1 cellular context compared by ENCODE assay signal in the genomic region with DNA sequence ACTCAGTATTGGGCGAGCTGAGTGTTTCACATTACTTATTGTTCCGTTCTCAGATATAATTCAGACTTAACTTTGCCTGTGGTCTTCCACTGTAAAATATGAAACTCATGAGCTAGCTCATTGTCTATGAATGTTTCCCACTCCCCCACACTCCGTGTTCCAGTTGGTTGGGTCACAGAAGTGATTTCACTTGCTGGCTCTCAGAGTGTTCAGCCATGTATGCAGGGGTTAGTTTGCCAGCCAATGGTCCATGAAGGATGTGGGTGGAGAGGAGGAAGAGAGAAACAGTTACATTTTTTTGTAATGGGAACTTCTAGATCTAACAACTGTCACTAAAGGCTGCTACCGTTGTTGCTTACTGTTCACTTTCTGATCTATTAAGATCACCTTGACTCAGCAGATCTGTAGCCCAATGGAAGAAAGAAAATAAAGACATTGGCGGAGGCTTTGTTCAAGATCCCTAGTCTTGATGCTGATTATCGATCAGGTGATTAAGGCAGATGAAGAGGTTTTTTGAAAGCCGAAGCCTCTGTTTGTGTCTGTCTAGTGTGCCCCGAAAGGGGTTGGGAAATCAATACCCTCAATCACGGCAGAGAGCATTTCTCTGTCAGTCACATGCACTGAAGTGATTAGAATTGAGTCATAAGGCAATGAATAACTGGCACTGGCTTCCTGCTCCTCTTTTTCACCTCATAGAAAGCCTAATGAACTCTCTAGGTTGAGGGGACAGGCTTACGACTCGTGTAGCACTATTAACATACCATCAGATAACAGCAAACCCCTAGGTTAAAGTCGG.
TF ChIP-seq lines count a peak whose summit lies in the region.

No MANE protein-coding gene starts in this region.

TF ChIP-seq in GM12878, 131 proteins besides CTCF, POLR2A, EP300 and RAD21 (continued from another document and continues in another):
- no peak for TF ChIP-seq BCLAF1 (IDR thresholded peaks at IDR 0.05)
- TF ChIP-seq POLR2AphosphoS2 (IDR thresholded peaks at IDR 0.05; ENCODE audit: low read depth, low read length), result no peak
- TF ChIP-seq, protein P1, sequence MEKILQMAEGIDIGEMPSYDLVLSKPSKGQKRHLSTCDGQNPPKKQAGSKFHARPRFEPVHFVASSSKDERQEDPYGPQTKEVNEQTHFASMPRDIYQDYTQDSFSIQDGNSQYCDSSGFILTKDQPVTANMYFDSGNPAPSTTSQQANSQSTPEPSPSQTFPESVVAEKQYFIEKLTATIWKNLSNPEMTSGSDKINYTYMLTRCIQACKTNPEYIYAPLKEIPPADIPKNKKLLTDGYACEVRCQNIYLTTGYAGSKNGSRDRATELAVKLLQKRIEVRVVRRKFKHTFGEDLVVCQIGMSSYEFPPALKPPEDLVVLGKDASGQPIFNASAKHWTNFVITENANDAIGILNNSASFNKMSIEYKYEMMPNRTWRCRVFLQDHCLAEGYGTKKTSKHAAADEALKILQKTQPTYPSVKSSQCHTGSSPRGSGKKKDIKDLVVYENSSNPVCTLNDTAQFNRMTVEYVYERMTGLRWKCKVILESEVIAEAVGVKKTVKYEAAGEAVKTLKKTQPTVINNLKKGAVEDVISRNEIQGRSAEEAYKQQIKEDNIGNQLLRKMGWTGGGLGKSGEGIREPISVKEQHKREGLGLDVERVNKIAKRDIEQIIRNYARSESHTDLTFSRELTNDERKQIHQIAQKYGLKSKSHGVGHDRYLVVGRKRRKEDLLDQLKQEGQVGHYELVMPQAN (conservative IDR thresholded peaks at IDR 0.05), result no peak
- TF ChIP-seq, protein P2, sequence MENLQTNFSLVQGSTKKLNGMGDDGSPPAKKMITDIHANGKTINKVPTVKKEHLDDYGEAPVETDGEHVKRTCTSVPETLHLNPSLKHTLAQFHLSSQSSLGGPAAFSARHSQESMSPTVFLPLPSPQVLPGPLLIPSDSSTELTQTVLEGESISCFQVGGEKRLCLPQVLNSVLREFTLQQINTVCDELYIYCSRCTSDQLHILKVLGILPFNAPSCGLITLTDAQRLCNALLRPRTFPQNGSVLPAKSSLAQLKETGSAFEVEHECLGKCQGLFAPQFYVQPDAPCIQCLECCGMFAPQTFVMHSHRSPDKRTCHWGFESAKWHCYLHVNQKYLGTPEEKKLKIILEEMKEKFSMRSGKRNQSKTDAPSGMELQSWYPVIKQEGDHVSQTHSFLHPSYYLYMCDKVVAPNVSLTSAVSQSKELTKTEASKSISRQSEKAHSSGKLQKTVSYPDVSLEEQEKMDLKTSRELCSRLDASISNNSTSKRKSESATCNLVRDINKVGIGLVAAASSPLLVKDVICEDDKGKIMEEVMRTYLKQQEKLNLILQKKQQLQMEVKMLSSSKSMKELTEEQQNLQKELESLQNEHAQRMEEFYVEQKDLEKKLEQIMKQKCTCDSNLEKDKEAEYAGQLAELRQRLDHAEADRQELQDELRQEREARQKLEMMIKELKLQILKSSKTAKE (IDR thresholded peaks at IDR 0.05; ENCODE audit: low read depth, poor library complexity, severe bottlenecking), result peak; percentile 74
- no peak for TF ChIP-seq SIN3A (IDR thresholded peaks at IDR 0.05; ENCODE audit: low read depth, low read length)
- TF ChIP-seq ZNF24 (IDR thresholded peaks at IDR 0.05), result no peak
- no peak for TF ChIP-seq IRF5 (IDR thresholded peaks at IDR 0.05; ENCODE audit: borderline replicate concordance)
- TF ChIP-seq MAX (IDR thresholded peaks at IDR 0.05; ENCODE audit: low read depth, low read length), result no peak
- TF ChIP-seq ZNF687 (IDR thresholded peaks at IDR 0.05), result no peak
- TF ChIP-seq FOXK2 (IDR thresholded peaks at IDR 0.05), result no peak
- TF ChIP-seq PKNOX1 (IDR thresholded peaks at IDR 0.05), result peak; percentile 80
- peak; percentile 94 for TF ChIP-seq BACH1 (IDR thresholded peaks at IDR 0.05; ENCODE audit: borderline replicate concordance)
- no peak for TF ChIP-seq EZH2 (IDR thresholded peaks at IDR 0.05; ENCODE audit: borderline replicate concordance, control insufficient read depth, low read depth, low read length)
- TF ChIP-seq BCL11A (IDR thresholded peaks at IDR 0.05; ENCODE audit: low read depth, low read length), result peak; percentile 90
- peak; percentile 90 for TF ChIP-seq EED (IDR thresholded peaks at IDR 0.05; ENCODE audit: low read depth)
- peak; percentile 93 for TF ChIP-seq ATF2 (IDR thresholded peaks at IDR 0.05; ENCODE audit: low read length)
- 0 out of 2 replicates have a peak, but pooled peaks have one; percentile 76 for TF ChIP-seq WRNIP1 (IDR thresholded peaks at IDR 0.05; ENCODE audit: borderline replicate concordance, low read depth, low read length)
- no peak for TF ChIP-seq ZSCAN29 (IDR thresholded peaks at IDR 0.05)
- TF ChIP-seq HDGF (IDR thresholded peaks at IDR 0.05), result no peak
- no peak for TF ChIP-seq ASH2L (IDR thresholded peaks at IDR 0.05; ENCODE audit: borderline replicate concordance, low read depth)
- TF ChIP-seq SMAD1 (IDR thresholded peaks at IDR 0.05; ENCODE audit: low read depth, partially characterized antibody), result peak; percentile 27
- TF ChIP-seq ZNF207 (IDR thresholded peaks at IDR 0.05; ENCODE audit: borderline replicate concordance), result no peak
- TF ChIP-seq CHD1 (IDR thresholded peaks at IDR 0.05; ENCODE audit: low read depth, low read length), result no peak
- no peak for TF ChIP-seq ZNF622 (IDR thresholded peaks at IDR 0.05)
- TF ChIP-seq HDAC6 (IDR thresholded peaks at IDR 0.05; ENCODE audit: unreplicated experiment), result no peak
- peak; percentile 58; the same call in 1 of the 2 replicates for TF ChIP-seq CREM (IDR thresholded peaks at IDR 0.05; ENCODE audit: low read depth)
- TF ChIP-seq SMARCA5 (IDR thresholded peaks at IDR 0.05), result 0 out of 2 replicates have a peak, but pooled peaks have one; percentile 13
- no peak for TF ChIP-seq E2F4 (IDR thresholded peaks at IDR 0.05; ENCODE audit: low read depth, low read length)
- peak; percentile 90 for TF ChIP-seq TBL1XR1 (IDR thresholded peaks at IDR 0.05; ENCODE audit: low read depth, low read length)
- peak; percentile 97 for TF ChIP-seq IKZF2 (IDR thresholded peaks at IDR 0.05)
- 0 out of 2 replicates have a peak, but pooled peaks have one; percentile 29 for TF ChIP-seq GABPA (IDR thresholded peaks at IDR 0.05; ENCODE audit: low read depth)
- peak; percentile 93 for TF ChIP-seq IKZF1 (conservative IDR thresholded peaks at IDR 0.05)
- TF ChIP-seq, protein P3, sequence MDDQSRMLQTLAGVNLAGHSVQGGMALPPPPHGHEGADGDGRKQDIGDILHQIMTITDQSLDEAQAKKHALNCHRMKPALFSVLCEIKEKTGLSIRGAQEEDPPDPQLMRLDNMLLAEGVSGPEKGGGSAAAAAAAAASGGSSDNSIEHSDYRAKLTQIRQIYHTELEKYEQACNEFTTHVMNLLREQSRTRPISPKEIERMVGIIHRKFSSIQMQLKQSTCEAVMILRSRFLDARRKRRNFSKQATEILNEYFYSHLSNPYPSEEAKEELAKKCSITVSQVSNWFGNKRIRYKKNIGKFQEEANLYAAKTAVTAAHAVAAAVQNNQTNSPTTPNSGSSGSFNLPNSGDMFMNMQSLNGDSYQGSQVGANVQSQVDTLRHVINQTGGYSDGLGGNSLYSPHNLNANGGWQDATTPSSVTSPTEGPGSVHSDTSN (IDR thresholded peaks at IDR 0.05; ENCODE audit: insufficient replicate concordance, low read depth, low read length), result peak; percentile 50
